In genomic region chr2:113692698-113693428, GRCh38 we compare ENCODE assay signal across 9 cellular contexts.
A peak's percentile ranks its signal among the peaks of the same experiment; 100 is the strongest.
DNase-seq lines count a peak whose midpoint lies in the region; ATAC-seq and TF ChIP-seq lines count a peak whose summit lies in the region.
"Had no signal": no experiment of that assay in that cellular context is flagged by ENCODE, and none has a peak within 500 bp of the region (broad histone marks: within the 10 kb centered on the region; RNA-seq: fewer than 3 reads in every experiment).

No MANE protein-coding gene starts in this region.

- peak; percentile 32 for DNase-seq in activated naive CD4-positive, alpha-beta T cell treated with Interleukin-2 at 50 U/mL for 16 hours
- no peak for DNase-seq in activated naive CD4-positive, alpha-beta T cell (lab: John Stamatoyannopoulos, UW)
- DNase-seq in activated B cell treated with CpG ODN at 0.5 μM for 24 hours (no peak), cortex of kidney (lab: John Stamatoyannopoulos, UW) (no peak), AG20443 (ENCODE audit: low spot score) (no peak), mesothelial cell of epicardium (ENCODE audit: low spot score in 2 of 2, unreplicated experiment in 2 of 2) (no peak)
- peak; percentile 43 for DNase-seq in stimulated activated naive CD8-positive, alpha-beta T cell treated with anti-CD3 and anti-CD28 coated beads, Interleukin-15, Interleukin-2, amounts not matched to agents 100 U/mL and 50 U/mL, for 24 hours
- DNase-seq: NCI-H2227 treated with DMSO at 0.1 percent for 48 hours had no signal

- POLR2A ChIA-PET in activated B cell treated with CpG ODN at 0.5 μM for 24 hours (lab: Charles Lee), result interaction anchor here (1.1 to 1.3 kb wide), 3 partner anchors 37 to 89 kb away, joined by 3 to 5 read pairs (median 5); partner anchors contain the start of gene SLC35F5

- H3K27ac Mint-ChIP-seq in activated B cell treated with CpG ODN at 0.5 μM for 24 hours, result peak overlapping the region; percentile 63
- no peak overlapping the region for H3K27ac Mint-ChIP-seq in mesothelial cell of epicardium

- ATAC-seq in HG03060 (IDR thresholded peaks at IDR 0.05; ENCODE audit: low read depth, unreplicated experiment), result peak; percentile 75
- ATAC-seq in activated B cell treated with CpG ODN at 0.5 μM for 24 hours (ENCODE audit: low read depth), result peak; percentile 77
- peak; percentile 89 for ATAC-seq in stimulated activated naive CD8-positive, alpha-beta T cell treated with anti-CD3 and anti-CD28 coated beads, Interleukin-15, Interleukin-2, amounts not matched to agents 100 U/mL and 50 U/mL, for 24 hours

- TF ChIP-seq CTCF in activated B cell treated with CpG ODN at 0.5 μM for 24 hours (IDR thresholded peaks at IDR 0.05) (no peak), mesothelial cell of epicardium (IDR thresholded peaks at IDR 0.05; ENCODE audit: unreplicated experiment) (no peak)

- CTCF ChIA-PET in activated B cell treated with CpG ODN at 0.5 μM for 24 hours (lab: Charles Lee), result interaction anchor here (2.4 kb wide), 1 partner anchor 8 kb away, joined by 7 read pairs; no protein-coding TSS in a partner anchor

- H3K36me3 Mint-ChIP-seq in activated B cell treated with CpG ODN at 0.5 μM for 24 hours (ENCODE audit: low read depth) (no peaks in the 10 kb centered on the region), mesothelial cell of epicardium (no peaks in the 10 kb centered on the region)

- intact Hi-C loops in activated B cell treated with CpG ODN at 0.5 μM for 24 hours (cut with micrococcal nuclease), result loop anchor here (1.0 to 10.0 kb wide), 4 partner anchors 7 to 518 kb away; partner anchors contain the start of genes PSD4 and SLC35F5

- H3K4me3 Mint-ChIP-seq in activated B cell treated with CpG ODN at 0.5 μM for 24 hours, result peak overlapping the region; percentile 58
- no peak overlapping the region for H3K4me3 Mint-ChIP-seq in mesothelial cell of epicardium

- H3K27me3 Mint-ChIP-seq in activated B cell treated with CpG ODN at 0.5 μM for 24 hours (no peaks in the 10 kb centered on the region), mesothelial cell of epicardium (ENCODE audit: low read depth) (peaks cover 17% of the 10 kb centered on the region)

- H3K4me1 Mint-ChIP-seq in activated B cell treated with CpG ODN at 0.5 μM for 24 hours (peaks cover 57% of the 10 kb centered on the region), mesothelial cell of epicardium (peaks cover 2% of the 10 kb centered on the region)

- H3K9me3 Mint-ChIP-seq in activated B cell treated with CpG ODN at 0.5 μM for 24 hours (peaks cover 2% of the 10 kb centered on the region), mesothelial cell of epicardium (peaks cover 4% of the 10 kb centered on the region)

Comparison
In these comparisons a context has a peak if more than half of its experiments do, and no peak if none do; other contexts are left out.
1. DNase-seq: peak in activated naive CD4-positive, alpha-beta T cell treated with Interleukin-2 at 50 U/mL for 16 hours (single experiment) and stimulated activated naive CD8-positive, alpha-beta T cell treated with anti-CD3 and anti-CD28 coated beads, Interleukin-15, Interleukin-2, amounts not matched to agents 100 U/mL and 50 U/mL, for 24 hours (single experiment); none in activated naive CD4-positive, alpha-beta T cell (0 of 4), activated B cell treated with CpG ODN at 0.5 μM for 24 hours (single experiment), cortex of kidney (single experiment), AG20443 (single experiment) and mesothelial cell of epicardium (0 of 2).
2. Peak in every context shown above with its lines, with median percentiles within 50 percentile points of each other: ATAC-seq.